In genomic region chr19:19711306-19711933, GRCh38 we compare ENCODE assay signal across 16 cellular contexts.
"Had no signal": no experiment of that assay in that cellular context is flagged by ENCODE, and none has a peak within 500 bp of the region (broad histone marks: within the 10 kb centered on the region; RNA-seq: fewer than 3 reads in every experiment).

No MANE protein-coding gene starts in this region.

- H3K4me3 Mint-ChIP-seq: activated CD4-positive, alpha-beta memory T cell treated with anti-CD3 and anti-CD28 coated beads for 36 hours; activated naive CD8-positive, alpha-beta T cell treated with anti-CD3 and anti-CD28 coated beads, Interleukin-2, amount 10 ng/mL, durations not matched to agents 7 days and 5 days; neural crest cell had no signal

- H3K27ac Mint-ChIP-seq: activated CD4-positive, alpha-beta memory T cell treated with anti-CD3 and anti-CD28 coated beads for 36 hours; activated naive CD8-positive, alpha-beta T cell treated with anti-CD3 and anti-CD28 coated beads, Interleukin-2, amount 10 ng/mL, durations not matched to agents 7 days and 5 days had no signal

- FAIRE-seq: endothelial cell of umbilical vein had no signal

- DNase-seq: activated CD4-positive, alpha-beta memory T cell treated with anti-CD3 and anti-CD28 coated beads for 36 hours; activated naive CD8-positive, alpha-beta T cell treated with anti-CD3 and anti-CD28 coated beads, Interleukin-2, amount 10 ng/mL, durations not matched to agents 7 days and 5 days; aorta; foreskin keratinocyte; heart left ventricle; islet precursor cell; left lung; ovary; T-helper 9 cell; tibial artery had no signal

- H3K27ac ChIP-seq: breast epithelium, foreskin keratinocyte, heart left ventricle, left lung, ovary, skin epidermis, tibial artery, vagina, VCaP had no signal

- H3K4me3 ChIP-seq: heart left ventricle, left lung, ovary, skin epidermis, tibial artery, vagina had no signal

- H3K4me1 ChIP-seq: breast epithelium, foreskin keratinocyte, heart left ventricle, left lung, tibial artery, vagina had no signal

- ATAC-seq: foreskin keratinocyte, heart left ventricle, left lung had no signal

- H3K27me3 Mint-ChIP-seq: activated CD4-positive, alpha-beta memory T cell treated with anti-CD3 and anti-CD28 coated beads for 36 hours; activated naive CD8-positive, alpha-beta T cell treated with anti-CD3 and anti-CD28 coated beads, Interleukin-2, amount 10 ng/mL, durations not matched to agents 7 days and 5 days had no signal

- H3K27me3 ChIP-seq: breast epithelium, foreskin keratinocyte, heart left ventricle, left lung, ovary, tibial artery, vagina had no signal

- H3K4me1 Mint-ChIP-seq: activated naive CD8-positive, alpha-beta T cell treated with anti-CD3 and anti-CD28 coated beads, Interleukin-2, amount 10 ng/mL, durations not matched to agents 7 days and 5 days; neural crest cell had no signal
